Comparison of ENCODE assay signal across 27 cellular contexts in genomic region chr17:38738007-38738662, GRCh38. TPM values are rescaled to one million over a fixed set of nuclear protein-coding genes. Genes with fewer than 3 reads are reported as not detected.
DNase-seq lines count a peak whose midpoint lies in the region; ATAC-seq, FAIRE-seq and TF ChIP-seq lines count a peak whose summit lies in the region.
"Had no signal": no experiment of that assay in that cellular context is flagged by ENCODE, and none has a peak within 500 bp of the region (broad histone marks: within the 10 kb centered on the region; RNA-seq: fewer than 3 reads in every experiment).

No MANE protein-coding gene starts in this region.

- DNase-seq in GM12891 (ENCODE audit: insufficient read length, low spot score) = peak; percentile 77
- DNase-seq in neural crest cell (ENCODE audit: low read depth, low spot score) = no peak
- DNase-seq in aorta = no peak
- no peak for DNase-seq in pons (ENCODE audit: low spot score)
- DNase-seq in activated CD4-positive, alpha-beta T cell treated with anti-CD3 and anti-CD28 coated beads, Interleukin-2, amount 50 U/mL, for 48 hours = no peak
- DNase-seq in stimulated activated CD4-positive, alpha-beta T cell treated with anti-CD3 and anti-CD28 coated beads, Interleukin-4, amount 100 ng/mL, for 4 hours = no peak
- DNase-seq: CD4-positive, CD25-positive, alpha-beta regulatory T cell; DMS79; H9; Karpas-422; MV-4-11; NCI-H1105 treated with DMSO at 0.1 percent for 48 hours; NCI-H2081; NCI-H2171; NCI-H345; NCI-H524; NCI-H774 had no signal

- H3K4me3 ChIP-seq in BLaER1 (no peak overlapping the region), aorta (ENCODE audit: low read length in 2 of 2) (no peak overlapping the region)
- H3K4me3 ChIP-seq: A549, SJSA1 had no signal

- H3K27me3 ChIP-seq in BLaER1 (no peaks in the 10 kb centered on the region), aorta (ENCODE audit: control insufficient read depth in 1 of 2, insufficient read depth in 2 of 2, low read length in 1 of 2) (no peaks in the 10 kb centered on the region)
- H3K27me3 ChIP-seq: SJSA1 had no signal

- H3K27ac Mint-ChIP-seq in neural crest cell (ENCODE audit: unreplicated experiment) = peak overlapping the region; percentile 35
- H3K27ac Mint-ChIP-seq: B cell; CD4-positive, CD25-positive, alpha-beta regulatory T cell; H9; IgD-negative memory B cell had no signal

- H3K27ac ChIP-seq in BLaER1 (no peak overlapping the region), aorta (ENCODE audit: low read depth in 1 of 2, low read length in 2 of 2) (no peak overlapping the region)
- H3K27ac ChIP-seq: A549, SJSA1 had no signal

- H3K4me2 ChIP-seq in BLaER1 = peak overlapping the region; percentile 60
- H3K4me2 ChIP-seq: A549 had no signal

- TF ChIP-seq POLR2A in GM12891 (IDR thresholded peaks at IDR 0.05; ENCODE audit: low read depth, low read length) (no peak), Raji (IDR thresholded peaks at IDR 0.05; ENCODE audit: insufficient read depth, low read depth, low read length) (0 out of 2 replicates have a peak, but pooled peaks have one; percentile 25)

- ATAC-seq in aorta (ENCODE audit: low FRiP score) = no peak
- ATAC-seq: A549, Panc1, Right ventricle myocardium inferior had no signal

- H3K36me3 ChIP-seq in BLaER1 (peaks cover 43% of the 10 kb centered on the region), aorta (ENCODE audit: control insufficient read depth in 1 of 2, insufficient read depth in 2 of 2, low read length in 1 of 2) (peaks cover 0 to 6% of the 10 kb centered on the region in 2 donors)

- peaks cover 28% of the 10 kb centered on the region for H3K4me1 Mint-ChIP-seq in neural crest cell

- FAIRE-seq in GM12891 (lab: Jason Lieb, UNC) = no peak
- FAIRE-seq: A549, GM12892, HTR-8/SVneo had no signal

- no peak for TF ChIP-seq CTCF in neural crest cell (conservative IDR thresholded peaks at IDR 0.05)

- peaks cover 7% of the 10 kb centered on the region for H3K36me3 Mint-ChIP-seq in neural crest cell (ENCODE audit: low read depth)
- H3K36me3 Mint-ChIP-seq: CD4-positive, CD25-positive, alpha-beta regulatory T cell had no signal

- H3K9me3 ChIP-seq in BLaER1 (no peaks in the 10 kb centered on the region), aorta (ENCODE audit: control insufficient read depth, low read length) (no peaks in the 10 kb centered on the region)
- H3K9me3 ChIP-seq: A549, SJSA1 had no signal

- H3K4me1 ChIP-seq in BLaER1 (peaks cover 82% of the 10 kb centered on the region), aorta (ENCODE audit: control insufficient read depth in 1 of 2, insufficient read depth in 2 of 2, low read length in 2 of 2) (peaks cover 0 to 2% of the 10 kb centered on the region in 2 donors)

- peak overlapping the region; percentile 71 for H3K4me3 Mint-ChIP-seq in neural crest cell
- H3K4me3 Mint-ChIP-seq: B cell; CD4-positive, CD25-positive, alpha-beta regulatory T cell had no signal

- no peaks in the 10 kb centered on the region for H3K9me3 Mint-ChIP-seq in neural crest cell
- H3K9me3 Mint-ChIP-seq: CD4-positive, CD25-positive, alpha-beta regulatory T cell; H9; IgD-negative memory B cell had no signal

- H3K27me3 Mint-ChIP-seq in neural crest cell (ENCODE audit: low read depth) = no peaks in the 10 kb centered on the region
- H3K27me3 Mint-ChIP-seq: CD4-positive, CD25-positive, alpha-beta regulatory T cell had no signal

- H4K20me1 ChIP-seq in BLaER1 = peaks cover 46% of the 10 kb centered on the region

- no peak overlapping the region for H3K9ac ChIP-seq in BLaER1

- whole genome bisulfite sequencing in aorta, 2 donors = 83 to 84% methylated on average over 14 of the region's 14 CpGs

- intact Hi-C loops in aorta (cut with DNase I) = loop anchor here in 1 of 2 donors (10.0 kb wide), 1 partner anchor 417 kb away; the partner anchor contains the start of gene PLXDC1

TF ChIP-seq in GM12891, 5 proteins besides CTCF, POLR2A, EP300 and RAD21:
- TF ChIP-seq TAF1 (IDR thresholded peaks at IDR 0.05; ENCODE audit: low read depth, low read length) = no peak
- TF ChIP-seq PAX5 (IDR thresholded peaks at IDR 0.05; ENCODE audit: insufficient read depth, low read length, severe bottlenecking) = peak; percentile 81
- no peak for TF ChIP-seq SPI1 (IDR thresholded peaks at IDR 0.05; ENCODE audit: low read depth, low read length)
- no peak for TF ChIP-seq POU2F2 (IDR thresholded peaks at IDR 0.05; ENCODE audit: low read depth, low read length)

RNA-seq across cellular contexts. Expression of gene CISD3, which starts 8.0 kb away (rescaled TPM):
- polyA plus RNA-seq in GM12891 (2012; ENCODE audit: low read depth, missing spikeins) = 4.7 TPM
- total RNA-seq in neural crest cell (9.0 and 11.0 TPM in 2 replicates), aorta (10 to 100 TPM; 18.3 to 18.8 TPM)
- 10 to 100 TPM; 42.4 to 59.0 TPM for polyA plus RNA-seq in aorta

RNA-seq across cellular contexts. Expression of gene PCGF2, which starts 10.0 kb away (rescaled TPM):
- 21.5 TPM for polyA plus RNA-seq in GM12891 (2012; ENCODE audit: low read depth, missing spikeins)
- total RNA-seq in neural crest cell (108 and 116 TPM in 2 replicates), aorta (10 to 100 TPM; 61.4 to 75.5 TPM)
- 10 to 100 TPM; 32.8 to 33.2 TPM for polyA plus RNA-seq in aorta
- total RNA-seq: B cell had no signal
- polyA plus RNA-seq: CD4-positive, CD25-positive, alpha-beta regulatory T cell; IgD-negative memory B cell had no signal

RNA-seq across cellular contexts. Expression of gene PSMB3, which starts 14.4 kb away (rescaled TPM):
- 253 TPM for polyA plus RNA-seq in GM12891 (2012; ENCODE audit: low read depth, missing spikeins)
- total RNA-seq in neural crest cell = 193 and 203 TPM in 2 replicates
- total RNA-seq in aorta = 100 to 1,000 TPM in 1 of 2 donors, 10 to 100 TPM in 1; 99.9 to 109 TPM
- polyA plus RNA-seq in aorta = 100 to 1,000 TPM; 164 to 183 TPM

RNA-seq across cellular contexts. Expression of gene MLLT6, which starts 33.1 kb away (rescaled TPM):
- 34.8 TPM for polyA plus RNA-seq in GM12891 (2012; ENCODE audit: low read depth, missing spikeins)
- 79.6 and 85.1 TPM in 2 replicates for total RNA-seq in neural crest cell
- total RNA-seq in aorta = 100 to 1,000 TPM; 124 to 195 TPM
- 10 to 100 TPM; 28.7 to 70.1 TPM for polyA plus RNA-seq in aorta
